ENCODE assay signal across 13 cellular contexts in the genomic region with DNA sequence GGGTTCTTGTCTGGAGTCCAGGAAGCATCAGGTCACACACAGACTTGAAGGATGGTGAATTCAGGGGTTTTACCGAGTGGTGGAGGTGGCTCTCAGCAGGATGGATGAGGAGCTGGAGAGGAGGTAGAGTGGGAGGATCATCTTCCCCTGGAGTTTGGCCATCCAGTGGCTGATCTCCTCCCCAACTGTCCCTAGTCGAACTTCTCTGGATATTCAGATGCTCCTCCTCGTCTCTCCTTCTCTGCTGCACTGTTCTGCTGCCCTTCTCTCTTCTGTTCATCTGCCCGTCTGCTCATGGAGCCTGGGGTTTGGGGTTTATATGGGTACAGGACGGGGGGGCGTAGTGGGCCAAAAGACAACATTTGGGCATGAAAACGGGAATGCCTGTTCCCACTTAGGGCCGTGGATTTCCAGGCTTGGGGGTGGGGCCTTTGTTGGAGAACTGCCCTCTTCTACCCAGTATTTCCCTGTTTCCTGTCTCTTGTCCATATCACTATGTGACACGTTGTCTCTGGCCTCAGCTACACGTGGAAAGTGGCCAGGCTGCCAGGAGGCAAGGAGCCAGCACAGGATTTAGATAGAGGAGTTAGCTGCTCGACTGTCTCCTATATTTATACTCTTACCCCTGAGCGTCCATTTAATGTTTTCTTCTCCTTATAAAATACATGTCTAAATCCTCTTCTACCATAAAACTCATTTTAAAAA.
DNase-seq lines count a peak whose midpoint lies in the region; ATAC-seq and TF ChIP-seq lines count a peak whose summit lies in the region.
"Had no signal": no experiment of that assay in that cellular context is flagged by ENCODE, and none has a peak within 500 bp of the region (broad histone marks: within the 10 kb centered on the region; RNA-seq: fewer than 3 reads in every experiment).

No MANE protein-coding gene starts in this region.

- DNase-seq in NCI-H446 treated with DMSO at 0.1 percent for 48 hours (lab: John Stamatoyannopoulos, UW) (peak; percentile 25), dermis blood vessel endothelial cell (peak; percentile 68), lower lobe of right lung (peak; percentile 51), testis (peak; percentile 76), T-cell (no peak), NAMALWA (ENCODE audit: low spot score) (no peak), GM23338 (ENCODE audit: low spot score) (no peak)
- DNase-seq: activated CD8-positive, alpha-beta T cell treated with anti-CD3 and anti-CD28 coated beads for 36 hours; amniotic stem cell; NCI-H526; stimulated activated CD4-positive, alpha-beta T cell treated with anti-CD3 and anti-CD28 coated beads, Interleukin-12 subunit alpha, Interleukin-12 subunit beta, amount 100 ng/mL, for 4 hours had no signal

- H3K27me3 ChIP-seq in lower lobe of right lung (ENCODE audit: low read depth), result no peaks in the 10 kb centered on the region
- H3K27me3 ChIP-seq in testis, result no peaks in the 10 kb centered on the region
- no peaks in the 10 kb centered on the region for H3K27me3 ChIP-seq in GM23338 (ENCODE audit: insufficient read depth)

- no peak overlapping the region for H3K27ac Mint-ChIP-seq in T-cell
- no peak overlapping the region for H3K27ac Mint-ChIP-seq in GM23338
- H3K27ac Mint-ChIP-seq: activated CD8-positive, alpha-beta T cell treated with anti-CD3 and anti-CD28 coated beads for 36 hours had no signal

- H3K27me3 Mint-ChIP-seq in T-cell (no peaks in the 10 kb centered on the region), GM23338 (ENCODE audit: insufficient read depth, low read depth, poor library complexity) (peaks cover 3% of the 10 kb centered on the region)

- CTCF ChIA-PET in T-cell (lab: Charles Lee), result no interaction called here

- no peak for TF ChIP-seq CTCF in lower lobe of right lung (IDR thresholded peaks at IDR 0.05)
- TF ChIP-seq CTCF in testis (IDR thresholded peaks at IDR 0.05), result no peak
- no peak for TF ChIP-seq CTCF in GM23338 (conservative IDR thresholded peaks at IDR 0.05; ENCODE audit: low read depth in 2 of 2)

- POLR2A ChIA-PET in T-cell (lab: Charles Lee), result no interaction called here

- H3K4me3 ChIP-seq in lower lobe of right lung, result no peak overlapping the region
- no peak overlapping the region for H3K4me3 ChIP-seq in testis
- H3K4me3 ChIP-seq in GM23338, result no peak overlapping the region
- H3K4me3 ChIP-seq: SK-N-MC had no signal

- WGBS in testis, 2 donors, result 51 to 61% methylated on average over 11 to 12 of the region's 12 CpGs

- no peak overlapping the region for H3K27ac ChIP-seq in lower lobe of right lung
- H3K27ac ChIP-seq in testis, result no peak overlapping the region
- no peak overlapping the region for H3K27ac ChIP-seq in GM23338 (ENCODE audit: low read depth)
- H3K27ac ChIP-seq: SK-N-MC had no signal

- no peak overlapping the region for H3K4me3 Mint-ChIP-seq in T-cell
- no peak overlapping the region for H3K4me3 Mint-ChIP-seq in GM23338
- H3K4me3 Mint-ChIP-seq: activated CD8-positive, alpha-beta T cell treated with anti-CD3 and anti-CD28 coated beads for 36 hours had no signal

- no peak overlapping the region for H2AFZ ChIP-seq in GM23338

- H3K4me1 Mint-ChIP-seq in T-cell (peaks cover 4 to 9% (median 6%) of the 10 kb centered on the region in 3 donors), GM23338 (peaks cover 79% of the 10 kb centered on the region)

- TF ChIP-seq POLR2A in testis (IDR thresholded peaks at IDR 0.05), result no peak

- H4K20me1 ChIP-seq in GM23338 (replicated peaks; ENCODE audit: insufficient read depth), result no peaks in the 10 kb centered on the region

- H3K36me3 ChIP-seq in lower lobe of right lung (no peaks in the 10 kb centered on the region), testis (ENCODE audit: low read depth, missing control alignments) (no peaks in the 10 kb centered on the region), GM23338 (ENCODE audit: insufficient read depth) (no peaks in the 10 kb centered on the region)

- no peaks in the 10 kb centered on the region for H3K9me3 ChIP-seq in lower lobe of right lung
- no peaks in the 10 kb centered on the region for H3K9me3 ChIP-seq in testis

- no peaks in the 10 kb centered on the region for H3K36me3 Mint-ChIP-seq in T-cell
- H3K36me3 Mint-ChIP-seq in GM23338 (ENCODE audit: low read depth), result no peaks in the 10 kb centered on the region

- H3F3A ChIP-seq in GM23338 (replicated peaks; ENCODE audit: low read depth), result no peaks in the 10 kb centered on the region

- no peaks in the 10 kb centered on the region for H3K79me2 ChIP-seq in GM23338 (replicated peaks; ENCODE audit: insufficient read depth)

- H3K4me1 ChIP-seq in lower lobe of right lung, result peaks cover 28% of the 10 kb centered on the region
- H3K4me1 ChIP-seq in testis, result peaks cover 24% of the 10 kb centered on the region
- H3K4me1 ChIP-seq in GM23338 (ENCODE audit: insufficient read depth), result peaks cover 76% of the 10 kb centered on the region

- intact Hi-C loops in lower lobe of right lung (cut with DNase I) (no loop called here), testis (cut with DNase I; ENCODE audit: low total_unique reads) (no loop called here)

- H3K9me3 Mint-ChIP-seq in T-cell (no peaks in the 10 kb centered on the region), GM23338 (no peaks in the 10 kb centered on the region)
- H3K9me3 Mint-ChIP-seq: activated CD8-positive, alpha-beta T cell treated with anti-CD3 and anti-CD28 coated beads for 36 hours had no signal

- no peak overlapping the region for H3K4me2 ChIP-seq in GM23338

- ATAC-seq in lower lobe of right lung, result peak; percentile 41 to 42
- ATAC-seq in T-cell (replicated peaks in 1 of 4), result no peak
- no peak for ATAC-seq in HG02973 (IDR thresholded peaks at IDR 0.05; ENCODE audit: unreplicated experiment)
- ATAC-seq in GM23338, result no peak
- ATAC-seq: activated CD8-positive, alpha-beta T cell treated with anti-CD3 and anti-CD28 coated beads for 36 hours had no signal

- no peaks in the 10 kb centered on the region for H3K9me2 ChIP-seq in GM23338 (ENCODE audit: insufficient read depth)

TF ChIP-seq in GM23338, 12 proteins besides CTCF, POLR2A, EP300 and RAD21 (continues in another document):
- TF ChIP-seq EZH2 (IDR thresholded peaks at IDR 0.05; ENCODE audit: low read depth, unreplicated experiment), result no peak
- TF ChIP-seq JUNB (IDR thresholded peaks at IDR 0.05; ENCODE audit: unreplicated experiment), result no peak
- TF ChIP-seq CREB1 (CRISPR knock-in tag; IDR thresholded peaks at IDR 0.05; ENCODE audit: low read depth), result no peak
- TF ChIP-seq, protein P1, sequence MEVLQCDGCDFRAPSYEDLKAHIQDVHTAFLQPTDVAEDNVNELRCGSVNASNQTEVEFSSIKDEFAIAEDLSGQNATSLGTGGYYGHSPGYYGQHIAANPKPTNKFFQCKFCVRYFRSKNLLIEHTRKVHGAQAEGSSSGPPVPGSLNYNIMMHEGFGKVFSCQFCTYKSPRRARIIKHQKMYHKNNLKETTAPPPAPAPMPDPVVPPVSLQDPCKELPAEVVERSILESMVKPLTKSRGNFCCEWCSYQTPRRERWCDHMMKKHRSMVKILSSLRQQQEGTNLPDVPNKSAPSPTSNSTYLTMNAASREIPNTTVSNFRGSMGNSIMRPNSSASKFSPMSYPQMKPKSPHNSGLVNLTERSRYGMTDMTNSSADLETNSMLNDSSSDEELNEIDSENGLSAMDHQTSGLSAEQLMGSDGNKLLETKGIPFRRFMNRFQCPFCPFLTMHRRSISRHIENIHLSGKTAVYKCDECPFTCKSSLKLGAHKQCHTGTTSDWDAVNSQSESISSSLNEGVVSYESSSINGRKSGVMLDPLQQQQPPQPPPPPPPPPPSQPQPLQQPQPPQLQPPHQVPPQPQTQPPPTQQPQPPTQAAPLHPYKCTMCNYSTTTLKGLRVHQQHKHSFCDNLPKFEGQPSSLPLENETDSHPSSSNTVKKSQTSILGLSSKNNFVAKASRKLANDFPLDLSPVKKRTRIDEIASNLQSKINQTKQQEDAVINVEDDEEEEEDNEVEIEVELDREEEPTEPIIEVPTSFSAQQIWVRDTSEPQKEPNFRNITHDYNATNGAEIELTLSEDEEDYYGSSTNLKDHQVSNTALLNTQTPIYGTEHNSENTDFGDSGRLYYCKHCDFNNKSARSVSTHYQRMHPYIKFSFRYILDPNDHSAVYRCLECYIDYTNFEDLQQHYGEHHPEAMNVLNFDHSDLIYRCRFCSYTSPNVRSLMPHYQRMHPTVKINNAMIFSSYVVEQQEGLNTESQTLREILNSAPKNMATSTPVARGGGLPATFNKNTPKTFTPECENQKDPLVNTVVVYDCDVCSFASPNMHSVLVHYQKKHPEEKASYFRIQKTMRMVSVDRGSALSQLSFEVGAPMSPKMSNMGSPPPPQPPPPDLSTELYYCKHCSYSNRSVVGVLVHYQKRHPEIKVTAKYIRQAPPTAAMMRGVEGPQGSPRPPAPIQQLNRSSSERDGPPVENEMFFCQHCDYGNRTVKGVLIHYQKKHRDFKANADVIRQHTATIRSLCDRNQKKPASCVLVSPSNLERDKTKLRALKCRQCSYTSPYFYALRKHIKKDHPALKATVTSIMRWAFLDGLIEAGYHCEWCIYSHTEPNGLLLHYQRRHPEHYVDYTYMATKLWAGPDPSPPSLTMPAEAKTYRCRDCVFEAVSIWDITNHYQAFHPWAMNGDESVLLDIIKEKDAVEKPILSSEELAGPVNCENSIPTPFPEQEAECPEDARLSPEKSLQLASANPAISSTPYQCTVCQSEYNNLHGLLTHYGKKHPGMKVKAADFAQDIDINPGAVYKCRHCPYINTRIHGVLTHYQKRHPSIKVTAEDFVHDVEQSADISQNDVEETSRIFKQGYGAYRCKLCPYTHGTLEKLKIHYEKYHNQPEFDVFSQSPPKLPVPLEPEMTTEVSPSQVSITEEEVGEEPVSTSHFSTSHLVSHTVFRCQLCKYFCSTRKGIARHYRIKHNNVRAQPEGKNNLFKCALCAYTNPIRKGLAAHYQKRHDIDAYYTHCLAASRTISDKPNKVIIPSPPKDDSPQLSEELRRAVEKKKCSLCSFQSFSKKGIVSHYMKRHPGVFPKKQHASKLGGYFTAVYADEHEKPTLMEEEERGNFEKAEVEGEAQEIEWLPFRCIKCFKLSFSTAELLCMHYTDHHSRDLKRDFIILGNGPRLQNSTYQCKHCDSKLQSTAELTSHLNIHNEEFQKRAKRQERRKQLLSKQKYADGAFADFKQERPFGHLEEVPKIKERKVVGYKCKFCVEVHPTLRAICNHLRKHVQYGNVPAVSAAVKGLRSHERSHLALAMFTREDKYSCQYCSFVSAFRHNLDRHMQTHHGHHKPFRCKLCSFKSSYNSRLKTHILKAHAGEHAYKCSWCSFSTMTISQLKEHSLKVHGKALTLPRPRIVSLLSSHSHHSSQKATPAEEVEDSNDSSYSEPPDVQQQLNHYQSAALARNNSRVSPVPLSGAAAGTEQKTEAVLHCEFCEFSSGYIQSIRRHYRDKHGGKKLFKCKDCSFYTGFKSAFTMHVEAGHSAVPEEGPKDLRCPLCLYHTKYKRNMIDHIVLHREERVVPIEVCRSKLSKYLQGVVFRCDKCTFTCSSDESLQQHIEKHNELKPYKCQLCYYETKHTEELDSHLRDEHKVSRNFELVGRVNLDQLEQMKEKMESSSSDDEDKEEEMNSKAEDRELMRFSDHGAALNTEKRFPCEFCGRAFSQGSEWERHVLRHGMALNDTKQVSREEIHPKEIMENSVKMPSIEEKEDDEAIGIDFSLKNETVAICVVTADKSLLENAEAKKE (CRISPR knock-in tag; IDR thresholded peaks at IDR 0.05), result no peak

Comparison
In these comparisons a context has a peak if more than half of its experiments do, and no peak if none do; other contexts are left out.
1. DNase-seq: peak in NCI-H446 treated with DMSO at 0.1 percent for 48 hours (single experiment), dermis blood vessel endothelial cell (single experiment), lower lobe of right lung (single experiment) and testis (single experiment); none in T-cell (0 of 34), NAMALWA (single experiment) and GM23338 (single experiment).
2. ATAC-seq: peak in lower lobe of right lung (2 of 2); none in T-cell (0 of 4), HG02973 (single experiment) and GM23338 (single experiment).